In the genomic region with DNA sequence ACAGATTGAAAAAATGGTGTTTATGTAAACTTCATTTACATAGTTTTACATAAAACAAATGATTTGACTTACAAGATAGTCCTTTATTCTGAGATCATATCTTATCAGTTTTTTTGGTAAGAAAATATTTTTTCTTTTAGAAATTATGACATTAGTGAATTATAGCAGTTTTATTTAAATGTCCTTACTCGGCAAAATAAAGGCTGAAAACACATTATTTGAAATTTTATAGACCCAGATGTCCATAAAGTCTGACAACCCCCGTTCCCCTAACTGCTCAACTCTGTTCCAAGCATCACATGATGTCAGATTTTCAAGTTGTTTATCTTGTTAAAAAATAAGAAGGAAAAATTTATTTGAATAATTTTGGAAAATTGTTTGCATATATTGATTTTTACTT, we compare ENCODE assay signal across 31 cellular contexts.
"Had no signal": no experiment of that assay in that cellular context is flagged by ENCODE, and none has a peak within 500 bp of the region (broad histone marks: within the 10 kb centered on the region; RNA-seq: fewer than 3 reads in every experiment).

No MANE protein-coding gene starts in this region.

- H3K27me3 ChIP-seq: adrenal gland, body of pancreas, esophagus squamous epithelium, gastroesophageal sphincter, heart right ventricle, hepatocyte had no signal

- H3K27ac ChIP-seq: adrenal gland, body of pancreas, epithelial cell of prostate, esophagus squamous epithelium, gastroesophageal sphincter, heart right ventricle, hepatocyte had no signal

- H3K9me3 ChIP-seq: adrenal gland, body of pancreas, esophagus squamous epithelium, gastroesophageal sphincter had no signal

- H3K4me1 ChIP-seq: adrenal gland, esophagus squamous epithelium, gastroesophageal sphincter had no signal

- ATAC-seq: activated CD4-positive, alpha-beta T cell treated with anti-CD3 and anti-CD28 coated beads for 36 hours; activated CD8-positive, alpha-beta memory T cell treated with anti-CD3 and anti-CD28 coated beads, Interleukin-2, amount 10 ng/mL, durations not matched to agents 7 days and 5 days; activated CD8-positive, alpha-beta T cell treated with anti-CD3 and anti-CD28 coated beads, Interleukin-2, amount 10 ng/mL, durations not matched to agents 7 days and 5 days; activated naive CD8-positive, alpha-beta T cell treated with anti-CD3 and anti-CD28 coated beads, Interleukin-2, amount 50 U/mL, for 24 hours; body of pancreas; effector memory CD8-positive, alpha-beta T cell; gastroesophageal sphincter; heart right ventricle had no signal

- FAIRE-seq: colon, endothelial cell of umbilical vein had no signal

- DNase-seq: activated CD4-positive, alpha-beta memory T cell treated with anti-CD3 and anti-CD28 coated beads for 36 hours; activated CD4-positive, alpha-beta T cell treated with anti-CD3 and anti-CD28 coated beads for 36 hours; activated CD4-positive, alpha-beta T cell treated with anti-CD3 and anti-CD28 coated beads, Interleukin-2, amount 10 ng/mL, durations not matched to agents 24 days and 14 days; activated CD4-positive, CD25-positive, alpha-beta regulatory T cell; activated CD4-positive, CD25-positive, alpha-beta regulatory T cell treated with anti-CD3 and anti-CD28 coated beads, Interleukin-2, amount 50 U/mL, for 72 hours; activated CD8-positive, alpha-beta memory T cell treated with anti-CD3 and anti-CD28 coated beads, Interleukin-2, amount 10 ng/mL, durations not matched to agents 7 days and 5 days; activated CD8-positive, alpha-beta memory T cell treated with anti-CD3 and anti-CD28 coated beads, Interleukin-2, amount 50 U/mL, for 4 hours; activated CD8-positive, alpha-beta T cell treated with anti-CD3 and anti-CD28 coated beads, Interleukin-2, amount 10 ng/mL, durations not matched to agents 7 days and 5 days; activated effector memory CD4-positive, alpha-beta T cell treated with anti-CD3 and anti-CD28 coated beads, Interleukin-2, amount 50 U/mL, for 16 hours; activated naive CD4-positive, alpha-beta T cell treated with anti-CD3 and anti-CD28 coated beads for 36 hours; activated naive CD8-positive, alpha-beta T cell treated with anti-CD3 and anti-CD28 coated beads for 36 hours; activated naive CD8-positive, alpha-beta T cell treated with anti-CD3 and anti-CD28 coated beads, Interleukin-2, amount 50 U/mL, for 24 hours; activated T-cell treated with anti-CD3 and anti-CD28 coated beads, Interleukin-2, amount 50 U/mL, for 1 hour; activated T-cell treated with anti-CD3 and anti-CD28 coated beads, Interleukin-2, amount 50 U/mL, for 48 hours; adrenal gland; amygdala; aorta; body of pancreas; caudate nucleus; cortex of kidney; dermis blood vessel endothelial cell; effector CD4-positive, alpha-beta T cell; effector memory CD8-positive, alpha-beta T cell; esophagus squamous epithelium; foreskin melanocyte; heart right ventricle had no signal

- H3K79me2 ChIP-seq: hepatocyte had no signal

- H3K4me2 ChIP-seq: hepatocyte had no signal

- H3K36me3 ChIP-seq: adrenal gland, esophagus squamous epithelium, gastroesophageal sphincter, heart right ventricle had no signal

- H3K4me3 ChIP-seq: adrenal gland, body of pancreas, esophagus squamous epithelium, gastroesophageal sphincter, heart right ventricle, hepatocyte had no signal

- H2AFZ ChIP-seq: hepatocyte had no signal
